In genomic region chr12:53441040-53441833, GRCh38 we compare ENCODE assay signal across 8 cellular contexts. TPM values are rescaled to one million over a fixed set of nuclear protein-coding genes. Genes with fewer than 3 reads are reported as not detected.
DNase-seq lines count a peak whose midpoint lies in the region; ATAC-seq and TF ChIP-seq lines count a peak whose summit lies in the region.

PRR13 (plus strand) TSS chr12:53441734; CDS start chr12:53442715, 981 bp downstream.

- peak within 1 kb of the TSS; percentile 82 for H3K4me3 Mint-ChIP-seq in chondrocyte (ENCODE audit: unreplicated experiment)

- DNase-seq in Ammon's horn (ENCODE audit: low spot score) (peak; percentile 100), NCI-H510A treated with DMSO at 0.1 percent for 48 hours (lab: John Stamatoyannopoulos, UW) (peak; percentile 98), chondrocyte (ENCODE audit: low spot score) (peak; percentile 97), kidney epithelial cell (ENCODE audit: low read depth) (peak; percentile 99)
- peak; percentile 99 for DNase-seq in activated CD4-positive, alpha-beta T cell treated with anti-CD3 and anti-CD28 coated beads for 24 hours (ENCODE audit: low read depth in 2 of 2)
- peak; percentile 98 to 99 for DNase-seq in stimulated activated CD4-positive, alpha-beta T cell treated with anti-CD3 and anti-CD28 coated beads, Interleukin-15, amount 100 ng/mL, for 48 hours (ENCODE audit: low read depth in 2 of 2)

- TF ChIP-seq CTCF in chondrocyte (IDR thresholded peaks at IDR 0.05) (peak; percentile 6), kidney epithelial cell (IDR thresholded peaks at IDR 0.05; ENCODE audit: insufficient read depth, low read length, poor library complexity, severe bottlenecking) (no peak)

- TF ChIP-seq POLR2A in GM19193 (IDR thresholded peaks at IDR 0.05; ENCODE audit: extremely low read depth, insufficient read depth, insufficient read length) = peak; percentile 99

- peaks cover 7% of the 10 kb centered on the region for H3K36me3 Mint-ChIP-seq in chondrocyte (ENCODE audit: low read depth)

- peak within 1 kb of the TSS; percentile 99 for H3K27ac Mint-ChIP-seq in chondrocyte (ENCODE audit: unreplicated experiment)

- H3K27me3 ChIP-seq in kidney epithelial cell (ENCODE audit: control insufficient read depth, insufficient read depth, low read length) = no peaks in the 10 kb centered on the region

- ATAC-seq in HG03439 (IDR thresholded peaks at IDR 0.05; ENCODE audit: unreplicated experiment) = peak; percentile 98

- no peaks in the 10 kb centered on the region for H3K9me3 Mint-ChIP-seq in chondrocyte (ENCODE audit: low read depth)

- peaks cover 37% of the 10 kb centered on the region for H3K4me1 Mint-ChIP-seq in chondrocyte (ENCODE audit: low read depth)

- peak within 1 kb of the TSS; percentile 60 for H3K4me3 ChIP-seq in kidney epithelial cell (ENCODE audit: low read depth, low read length)

- no peaks in the 10 kb centered on the region for H3K36me3 ChIP-seq in kidney epithelial cell (ENCODE audit: control insufficient read depth, insufficient read depth, low read length)

- no peaks in the 10 kb centered on the region for H3K27me3 Mint-ChIP-seq in chondrocyte (ENCODE audit: low read depth)

RNA-seq across cellular contexts. Expression of gene PRR13, which starts in this region (rescaled TPM):
- 96.2 to 110 TPM (median 102 TPM) in 3 replicates for total RNA-seq in chondrocyte
- 82.7 and 91.4 TPM in 2 replicates for total RNA-seq in kidney epithelial cell

Comparison
In these comparisons a context has a peak if more than half of its experiments do, and no peak if none do; other contexts are left out.
1. Peak in every context shown above with its lines: DNase-seq, ATAC-seq and H3K4me3 ChIP-seq.